In the genomic region with DNA sequence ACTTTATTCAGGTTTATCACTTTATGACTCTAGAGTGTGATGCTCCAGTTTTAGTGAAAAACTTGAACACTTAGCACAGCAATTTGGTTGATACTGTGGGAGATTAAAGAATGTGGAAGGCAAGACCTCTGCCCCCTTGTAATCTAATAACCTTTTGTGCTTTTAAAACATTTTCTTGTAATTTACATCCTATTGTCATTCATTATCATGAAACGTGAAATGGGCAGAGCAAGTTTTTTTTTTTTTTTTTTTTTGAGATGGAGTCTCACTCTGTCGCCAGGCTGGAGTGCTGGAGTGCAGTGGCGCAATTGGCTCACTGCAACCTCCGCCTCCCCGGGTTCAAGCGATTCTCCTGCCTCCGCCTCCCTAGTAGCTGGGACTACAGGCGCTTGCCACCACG, we compare ENCODE assay signal across 9 cellular contexts. TPM values are rescaled to one million over a fixed set of nuclear protein-coding genes. Genes with fewer than 3 reads are reported as not detected.
DNase-seq lines count a peak whose midpoint lies in the region; ATAC-seq and TF ChIP-seq lines count a peak whose summit lies in the region.
"Had no signal": no experiment of that assay in that cellular context is flagged by ENCODE, and none has a peak within 500 bp of the region (broad histone marks: within the 10 kb centered on the region; RNA-seq: fewer than 3 reads in every experiment).

No MANE protein-coding gene starts in this region.

- H3K4me3 ChIP-seq in ascending aorta (peak overlapping the region; percentile 71 to 97), mesodermal cell (ENCODE audit: extremely low read depth, insufficient read depth, low read length, poor library complexity, severe bottlenecking) (peak overlapping the region; percentile 95)

- peaks cover 22% of the 10 kb centered on the region for H3K36me3 Mint-ChIP-seq in stimulated activated naive CD8-positive, alpha-beta T cell treated with anti-CD3 and anti-CD28 coated beads, Interleukin-15, Interleukin-2, amounts not matched to agents 100 ng/mL and 50 ng/mL, for 24 hours (ENCODE audit: low read depth)

- H3K4me1 Mint-ChIP-seq in stimulated activated naive CD8-positive, alpha-beta T cell treated with anti-CD3 and anti-CD28 coated beads, Interleukin-15, Interleukin-2, amounts not matched to agents 100 ng/mL and 50 ng/mL, for 24 hours (ENCODE audit: low read depth) = peaks cover 50% of the 10 kb centered on the region

- H3K36me3 ChIP-seq in ascending aorta (peaks cover 0 to 3% of the 10 kb centered on the region in 2 donors), mesodermal cell (ENCODE audit: control insufficient read depth, insufficient read depth, low read length) (peaks cover 51% of the 10 kb centered on the region)

- TF ChIP-seq CTCF in ascending aorta (IDR thresholded peaks at IDR 0.05) = no peak

- H3K4me1 ChIP-seq in ascending aorta = peaks cover 5 to 19% of the 10 kb centered on the region in 2 donors
- H3K4me1 ChIP-seq in mesodermal cell (ENCODE audit: control insufficient read depth, insufficient read depth, low read length, poor library complexity, severe bottlenecking) = peaks cover 3% of the 10 kb centered on the region

- no peak for ATAC-seq in stimulated activated naive CD8-positive, alpha-beta T cell treated with anti-CD3 and anti-CD28 coated beads, Interleukin-15, Interleukin-2, amounts not matched to agents 100 U/mL and 50 U/mL, for 24 hours
- no peak for ATAC-seq in GM19023 (IDR thresholded peaks at IDR 0.05; ENCODE audit: unreplicated experiment)
- no peak for ATAC-seq in GM18870 (IDR thresholded peaks at IDR 0.05; ENCODE audit: unreplicated experiment)

- H3K27ac Mint-ChIP-seq in stimulated activated naive CD8-positive, alpha-beta T cell treated with anti-CD3 and anti-CD28 coated beads, Interleukin-15, Interleukin-2, amounts not matched to agents 100 ng/mL and 50 ng/mL, for 24 hours = peak overlapping the region; percentile 99

- no peak for DNase-seq in stimulated activated naive CD8-positive, alpha-beta T cell treated with anti-CD3 and anti-CD28 coated beads, Interleukin-15, Interleukin-2, amounts not matched to agents 100 U/mL and 50 U/mL, for 24 hours
- DNase-seq in ascending aorta (ENCODE audit: low spot score in 2 of 2) (no peak), DMS79 treated with DMSO at 0.1 percent for 48 hours (lab: John Stamatoyannopoulos, UW) (no peak)
- DNase-seq in stimulated activated CD4-positive, alpha-beta T cell treated with anti-CD3 and anti-CD28 coated beads, Interleukin-1b, Interleukin-23, amount 100 ng/mL, for 48 hours = no peak
- DNase-seq: MV-4-11 had no signal

- H3K9me3 ChIP-seq in ascending aorta (no peaks in the 10 kb centered on the region), mesodermal cell (ENCODE audit: control insufficient read depth, low read length) (no peaks in the 10 kb centered on the region)

- H3K27me3 ChIP-seq in ascending aorta = no peaks in the 10 kb centered on the region

- intact Hi-C loops in ascending aorta (cut with DNase I) = loop anchor here (2.0 to 5.0 kb wide), 3 partner anchors 59 to 769 kb away; a partner anchor contains a TSS

- H3K27ac ChIP-seq in ascending aorta = peak overlapping the region in 1 of 2 donors; percentile 99
- no peak overlapping the region for H3K27ac ChIP-seq in mesodermal cell (ENCODE audit: low read depth, low read length, severe bottlenecking)

- no peaks in the 10 kb centered on the region for H3K27me3 Mint-ChIP-seq in stimulated activated naive CD8-positive, alpha-beta T cell treated with anti-CD3 and anti-CD28 coated beads, Interleukin-15, Interleukin-2, amounts not matched to agents 100 ng/mL and 50 ng/mL, for 24 hours

- no peaks in the 10 kb centered on the region for H3K9me3 Mint-ChIP-seq in stimulated activated naive CD8-positive, alpha-beta T cell treated with anti-CD3 and anti-CD28 coated beads, Interleukin-15, Interleukin-2, amounts not matched to agents 100 ng/mL and 50 ng/mL, for 24 hours

- WGBS in mesodermal cell (ENCODE audit: insufficient coverage in 2 of 2), 2 experiments = 87 to 93% methylated on average over 4 to 8 of the region's 9 CpGs

- H3K4me3 Mint-ChIP-seq in stimulated activated naive CD8-positive, alpha-beta T cell treated with anti-CD3 and anti-CD28 coated beads, Interleukin-15, Interleukin-2, amounts not matched to agents 100 ng/mL and 50 ng/mL, for 24 hours = peak overlapping the region; percentile 99

RNA-seq across cellular contexts. Expression of a gene that starts 1.8 kb away (rescaled TPM):
- 27.6 TPM for total RNA-seq in ascending aorta
- polyA plus RNA-seq in mesodermal cell (2013, experiment 1 of 2) = 152 TPM
- polyA plus RNA-seq in mesodermal cell (2013, experiment 2 of 2) = 152 TPM

RNA-seq across cellular contexts. Expression of a gene that starts 39.6 kb away (rescaled TPM):
- total RNA-seq in ascending aorta = not detected
- not detected for polyA plus RNA-seq in mesodermal cell (2013, experiment 1 of 2)
- polyA plus RNA-seq in mesodermal cell (2013, experiment 2 of 2) = not detected

RNA-seq across cellular contexts. Expression of a gene that starts 46.2 kb away (rescaled TPM):
- 8.0 TPM for total RNA-seq in ascending aorta
- polyA plus RNA-seq in mesodermal cell (2013, experiment 1 of 2) = not detected
- not detected for polyA plus RNA-seq in mesodermal cell (2013, experiment 2 of 2)

RNA-seq across cellular contexts. Expression of a gene that starts 49.9 kb away (rescaled TPM):
- 58.8 TPM for total RNA-seq in ascending aorta
- polyA plus RNA-seq in mesodermal cell (2013, experiment 1 of 2) = 299 TPM
- 346 TPM for polyA plus RNA-seq in mesodermal cell (2013, experiment 2 of 2)

RNA-seq across cellular contexts. Expression of a gene that starts 51.4 kb away (rescaled TPM):
- total RNA-seq in ascending aorta = 4.3 TPM
- 1.1 TPM for polyA plus RNA-seq in mesodermal cell (2013, experiment 1 of 2)
- polyA plus RNA-seq in mesodermal cell (2013, experiment 2 of 2) = 0.91 TPM
